In the genomic region with DNA sequence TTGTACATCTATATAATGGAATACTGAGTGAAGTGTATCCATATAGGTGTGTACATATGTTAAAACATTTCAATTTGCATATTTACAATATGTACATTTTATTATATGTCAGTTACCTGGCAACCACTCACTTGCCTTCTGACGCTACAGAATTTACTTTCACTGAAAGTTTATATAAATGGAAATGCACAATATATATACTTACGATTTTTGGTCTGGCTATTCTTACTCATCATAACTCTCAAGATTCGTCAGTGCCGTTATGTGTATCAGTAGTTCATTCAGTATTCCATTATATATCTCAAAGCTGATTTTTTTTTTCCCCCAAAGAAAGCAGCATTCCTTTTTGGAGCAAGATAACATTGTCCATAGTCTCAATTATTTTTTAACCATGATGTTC, we compare ENCODE assay signal across 3 cellular contexts.
"Had no signal": no experiment of that assay in that cellular context is flagged by ENCODE, and none has a peak within 500 bp of the region (broad histone marks: within the 10 kb centered on the region; RNA-seq: fewer than 3 reads in every experiment).

No MANE protein-coding gene starts in this region.

- DNase-seq: GDM1, GF-D8 had no signal

- ATAC-seq: GM12878 had no signal
